ENCODE assay signal across 23 cellular contexts in genomic region chr22:49604732-49605302, GRCh38.
"Had no signal": no experiment of that assay in that cellular context is flagged by ENCODE, and none has a peak within 500 bp of the region (broad histone marks: within the 10 kb centered on the region; RNA-seq: fewer than 3 reads in every experiment).

No MANE protein-coding gene starts in this region.

- H3K9me3 ChIP-seq: colonic mucosa, right lobe of liver, transverse colon had no signal

- H3K4me3 ChIP-seq: breast epithelium, colonic mucosa, dorsolateral prefrontal cortex, lung, right lobe of liver, skin epidermis, stomach, transverse colon had no signal

- H3K27me3 ChIP-seq: colonic mucosa, right lobe of liver, transverse colon had no signal

- DNase-seq: activated CD4-positive, alpha-beta memory T cell treated with anti-CD3 and anti-CD28 coated beads for 36 hours; activated CD4-positive, alpha-beta T cell treated with anti-CD3 and anti-CD28 coated beads for 48 hours; activated effector memory CD4-positive, alpha-beta T cell treated with Interleukin-2 at 50 U/mL for 16 hours; activated naive CD4-positive, alpha-beta T cell treated with anti-CD3 and anti-CD28 coated beads for 36 hours; activated naive CD8-positive, alpha-beta T cell treated with anti-CD3 and anti-CD28 coated beads, Interleukin-2, amount 10 ng/mL, durations not matched to agents 7 days and 5 days; activated T-cell treated with anti-CD3 and anti-CD28 coated beads, Interleukin-2, amount 50 U/mL, for 72 hours; amniotic stem cell; colonic mucosa; dorsolateral prefrontal cortex; effector memory CD8-positive, alpha-beta T cell; foreskin melanocyte; kidney; naive B cell; occipital lobe; right lobe of liver; stimulated activated CD4-positive, alpha-beta T cell treated with anti-CD3 and anti-CD28 coated beads, Interleukin-1b, Interleukin-23, amount 100 ng/mL, for 48 hours; stomach; transverse colon had no signal

- H3K36me3 ChIP-seq: breast epithelium, colonic mucosa, right lobe of liver, stomach, transverse colon had no signal

- FAIRE-seq: endothelial cell of umbilical vein, kidney, urothelium cell line had no signal

- H3K4me1 ChIP-seq: breast epithelium, colonic mucosa, right lobe of liver, stomach, transverse colon had no signal
